26 cellular contexts compared by ENCODE assay signal in genomic region chr18:43031169-43031568, GRCh38.
A peak's percentile ranks its signal among the peaks of the same experiment; 100 is the strongest.
DNase-seq lines count a peak whose midpoint lies in the region; ATAC-seq and TF ChIP-seq lines count a peak whose summit lies in the region.
"Had no signal": no experiment of that assay in that cellular context is flagged by ENCODE, and none has a peak within 500 bp of the region (broad histone marks: within the 10 kb centered on the region; RNA-seq: fewer than 3 reads in every experiment).

No MANE protein-coding gene starts in this region.

- CTCF ChIA-PET in WTC11 (lab: Charles Lee), result no interaction called here

- H3K9me3 ChIP-seq in neuronal stem cell (replicated peaks in 1 of 2; ENCODE audit: control insufficient read depth in 2 of 2, insufficient read depth in 1 of 2, low read depth in 1 of 2, low read length in 2 of 2) (no peaks in the 10 kb centered on the region), upper lobe of right lung (no peaks in the 10 kb centered on the region)
- H3K9me3 ChIP-seq: Caco-2, SK-N-SH had no signal

- no peak overlapping the region for H3K23ac ChIP-seq in neuronal stem cell (ENCODE audit: low read depth, low read length, poor library complexity)

- no peak overlapping the region for H3K4me3 ChIP-seq in neuronal stem cell (ENCODE audit: low read length in 2 of 2)
- H3K4me3 ChIP-seq in lower leg skin (ENCODE audit: low read depth, poor library complexity, severe bottlenecking), result no peak overlapping the region
- no peak overlapping the region for H3K4me3 ChIP-seq in upper lobe of right lung
- H3K4me3 ChIP-seq: GM12878 had no signal

- no peaks in the 10 kb centered on the region for H3K79me1 ChIP-seq in neuronal stem cell (ENCODE audit: low read depth, low read length)

- H2BK15ac ChIP-seq in neuronal stem cell (ENCODE audit: low read length), result no peak overlapping the region

- H3K27ac ChIP-seq in neuronal stem cell (replicated peaks; ENCODE audit: low read length), result no peak overlapping the region
- no peak overlapping the region for H3K27ac ChIP-seq in upper lobe of right lung

- no peak overlapping the region for H3K9ac ChIP-seq in neuronal stem cell (ENCODE audit: low read depth, low read length, poor library complexity)
- H3K9ac ChIP-seq: SK-N-SH had no signal

- no peaks in the 10 kb centered on the region for H3K36me3 ChIP-seq in neuronal stem cell (replicated peaks in 1 of 2; ENCODE audit: control insufficient read depth in 2 of 2, insufficient read depth in 2 of 2, low read length in 2 of 2)
- no peaks in the 10 kb centered on the region for H3K36me3 ChIP-seq in upper lobe of right lung

- DNase-seq in WTC11 (ENCODE audit: low spot score) (no peak), iris pigment epithelial cell (ENCODE audit: low read depth) (peak; percentile 44), neuronal stem cell (ENCODE audit: low spot score) (no peak), lower leg skin (ENCODE audit: low spot score in 2 of 2) (no peak), upper lobe of right lung (no peak), Right ventricle myocardium superior (no peak)
- DNase-seq: C1 segment of cervical spinal cord; Caco-2; CD8-positive, alpha-beta T cell; DMS79; EL; GDM1; HCEC 1CT; Karpas-422; NCI-H1092 treated with DMSO at 0.1 percent for 48 hours; NCI-H1436; NCI-H187; NCI-H2081 treated with DMSO at 0.1 percent for 48 hours; NCI-H2171; NCI-H226; NCI-H510A; NCI-H69; SK-N-SH had no signal

- H2AK5ac ChIP-seq in neuronal stem cell (ENCODE audit: low read depth, low read length), result no peak overlapping the region

- H2BK120ac ChIP-seq in neuronal stem cell (ENCODE audit: low read depth, low read length), result no peak overlapping the region

- H3K27me3 Mint-ChIP-seq in WTC11 (ENCODE audit: low read depth), result no peaks in the 10 kb centered on the region

- no peak overlapping the region for H3K4ac ChIP-seq in neuronal stem cell (ENCODE audit: low read length)

- H3K4me2 ChIP-seq in neuronal stem cell (ENCODE audit: insufficient read depth, low read length, poor library complexity, severe bottlenecking), result no peak overlapping the region
- H3K4me2 ChIP-seq: SK-N-SH had no signal

- POLR2A ChIA-PET in WTC11 (lab: Charles Lee), result no interaction called here

- ATAC-seq in WTC11 (no peak), HG03342 (IDR thresholded peaks at IDR 0.05; ENCODE audit: unreplicated experiment) (no peak), upper lobe of right lung (no peak), Right ventricle myocardium superior (ENCODE audit: poor library complexity) (no peak)
- ATAC-seq: CD8-positive, alpha-beta T cell; GM12878; HepG2 had no signal

- H3K9me3 Mint-ChIP-seq in WTC11, result no peaks in the 10 kb centered on the region

- no peak overlapping the region for H2BK12ac ChIP-seq in neuronal stem cell (ENCODE audit: low read length)

- H2AFZ ChIP-seq in neuronal stem cell (ENCODE audit: low read length), result peak overlapping the region; percentile 18

- TF ChIP-seq CTCF in WTC11 (IDR thresholded peaks at IDR 0.05) (no peak), lower leg skin (IDR thresholded peaks at IDR 0.05) (no peak), upper lobe of right lung (IDR thresholded peaks at IDR 0.05) (no peak)

- H3K4me1 ChIP-seq in neuronal stem cell (ENCODE audit: control insufficient read depth in 2 of 2, insufficient read depth in 1 of 2, low read depth in 1 of 2, low read length in 2 of 2) (peaks cover 0 to 3% of the 10 kb centered on the region in 2 donors), upper lobe of right lung (peaks cover 3% of the 10 kb centered on the region)

- H3K36me3 Mint-ChIP-seq in WTC11, result no peaks in the 10 kb centered on the region
- H3K36me3 Mint-ChIP-seq: CD8-positive, alpha-beta T cell had no signal

- no peaks in the 10 kb centered on the region for H3K27me3 ChIP-seq in neuronal stem cell (ENCODE audit: control insufficient read depth in 3 of 3, insufficient read depth in 3 of 3, low read depth in 1 of 3, low read length in 3 of 3)
- H3K27me3 ChIP-seq in upper lobe of right lung, result no peaks in the 10 kb centered on the region

- no peak overlapping the region for H4K91ac ChIP-seq in neuronal stem cell (ENCODE audit: low read depth, low read length, poor library complexity)

- no peak for TF ChIP-seq POLR2A in lower leg skin (IDR thresholded peaks at IDR 0.05)

- peak overlapping the region; percentile 14 for H3K27ac Mint-ChIP-seq in WTC11
- H3K27ac Mint-ChIP-seq: CD8-positive, alpha-beta T cell had no signal

- no peak overlapping the region for H2BK5ac ChIP-seq in neuronal stem cell (ENCODE audit: low read length)

- intact Hi-C loops in lower leg skin (cut with DNase I; ENCODE audit: low total_unique reads) (no loop called here), upper lobe of right lung (cut with DNase I) (no loop called here), Right ventricle myocardium superior (cut with DNase I) (no loop called here)

- no peak overlapping the region for H3K4me3 Mint-ChIP-seq in WTC11
- H3K4me3 Mint-ChIP-seq: CD8-positive, alpha-beta T cell had no signal

- no peak overlapping the region for H3K18ac ChIP-seq in neuronal stem cell (ENCODE audit: low read length)

- no CpG with 5 or more reads among the region's 1 CpG for WGBS in neuronal stem cell (ENCODE audit: extremely low coverage in 2 of 2, insufficient read length in 2 of 2, insufficient replicate concordance in 1 of 2), 2 donors
- WGBS in lower leg skin, 2 donors, result 50 to 63% methylated on average over 1 of the region's 1 CpG

- H3K14ac ChIP-seq in neuronal stem cell (ENCODE audit: low read length), result no peak overlapping the region

- H3K4me1 Mint-ChIP-seq in WTC11, result peaks cover 41% of the 10 kb centered on the region

- H4K8ac ChIP-seq in neuronal stem cell (ENCODE audit: low read depth, low read length), result no peak overlapping the region

TF ChIP-seq in WTC11, 78 proteins besides CTCF, POLR2A, EP300 and RAD21:
- TF ChIP-seq, protein P1, sequence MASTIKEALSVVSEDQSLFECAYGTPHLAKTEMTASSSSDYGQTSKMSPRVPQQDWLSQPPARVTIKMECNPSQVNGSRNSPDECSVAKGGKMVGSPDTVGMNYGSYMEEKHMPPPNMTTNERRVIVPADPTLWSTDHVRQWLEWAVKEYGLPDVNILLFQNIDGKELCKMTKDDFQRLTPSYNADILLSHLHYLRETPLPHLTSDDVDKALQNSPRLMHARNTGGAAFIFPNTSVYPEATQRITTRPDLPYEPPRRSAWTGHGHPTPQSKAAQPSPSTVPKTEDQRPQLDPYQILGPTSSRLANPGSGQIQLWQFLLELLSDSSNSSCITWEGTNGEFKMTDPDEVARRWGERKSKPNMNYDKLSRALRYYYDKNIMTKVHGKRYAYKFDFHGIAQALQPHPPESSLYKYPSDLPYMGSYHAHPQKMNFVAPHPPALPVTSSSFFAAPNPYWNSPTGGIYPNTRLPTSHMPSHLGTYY (CRISPR knock-in tag; IDR thresholded peaks at IDR 0.05), result no peak
- no peak for TF ChIP-seq ZNF232 (CRISPR knock-in tag; IDR thresholded peaks at IDR 0.05)
- TF ChIP-seq ZNF671 (CRISPR knock-in tag; IDR thresholded peaks at IDR 0.05), result no peak
- no peak for TF ChIP-seq GRHL2 (CRISPR knock-in tag; IDR thresholded peaks at IDR 0.05; ENCODE audit: insufficient replicate concordance, severe bottlenecking)
- no peak for TF ChIP-seq JUN (CRISPR knock-in tag; IDR thresholded peaks at IDR 0.05)
- TF ChIP-seq, protein P2, sequence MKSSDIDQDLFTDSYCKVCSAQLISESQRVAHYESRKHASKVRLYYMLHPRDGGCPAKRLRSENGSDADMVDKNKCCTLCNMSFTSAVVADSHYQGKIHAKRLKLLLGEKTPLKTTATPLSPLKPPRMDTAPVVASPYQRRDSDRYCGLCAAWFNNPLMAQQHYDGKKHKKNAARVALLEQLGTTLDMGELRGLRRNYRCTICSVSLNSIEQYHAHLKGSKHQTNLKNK (CRISPR knock-in tag; IDR thresholded peaks at IDR 0.05), result no peak
- TF ChIP-seq TEAD4 (CRISPR knock-in tag; IDR thresholded peaks at IDR 0.05), result no peak
- no peak for TF ChIP-seq ZNF138 (CRISPR knock-in tag; conservative IDR thresholded peaks at IDR 0.05)
- TF ChIP-seq GABPB1 (CRISPR knock-in tag; IDR thresholded peaks at IDR 0.05), result no peak
